8 cellular contexts compared by ENCODE assay signal in the genomic region with DNA sequence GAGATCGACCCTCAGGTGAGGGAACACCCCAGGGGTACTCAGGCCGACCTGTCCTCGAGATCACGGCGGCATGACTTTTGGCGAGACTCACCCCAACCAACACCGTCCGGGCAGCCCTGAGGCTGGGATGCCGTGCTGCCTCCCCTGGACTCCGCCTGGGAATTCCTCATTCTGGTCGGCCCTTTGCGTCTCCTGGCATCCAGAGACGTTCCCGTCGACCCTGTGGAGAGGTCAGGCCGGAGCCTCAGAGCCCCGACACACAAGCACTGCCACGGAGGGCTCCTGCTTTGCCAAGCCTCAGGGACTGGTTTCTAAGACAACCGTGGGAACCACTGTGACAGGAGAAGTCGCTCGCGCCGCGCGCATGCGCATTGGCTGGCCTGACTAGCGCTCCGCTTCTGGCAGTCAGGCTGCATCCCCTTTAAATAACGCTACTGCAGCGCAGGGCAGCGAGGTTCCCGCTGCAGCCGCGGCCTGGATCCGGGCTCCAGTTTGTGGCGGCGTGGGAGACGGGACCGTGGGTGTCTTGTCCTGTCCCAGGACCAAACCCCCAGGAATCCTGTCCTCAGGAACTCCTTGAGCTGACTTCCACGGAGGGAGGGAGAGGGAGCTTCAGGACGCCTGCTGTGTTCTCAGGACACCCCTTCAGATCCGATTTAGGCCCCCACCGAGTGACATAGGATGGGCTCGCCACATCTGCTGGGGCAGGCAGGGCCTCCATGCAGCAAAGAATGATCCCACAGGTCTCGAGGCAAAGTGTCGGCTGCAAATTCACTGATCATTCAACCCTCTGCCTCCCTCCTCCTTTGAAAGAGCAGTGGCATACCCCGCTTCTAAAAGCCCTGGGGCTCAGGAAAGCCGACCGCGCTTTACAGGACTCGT.
DNase-seq lines count a peak whose midpoint lies in the region; ATAC-seq and TF ChIP-seq lines count a peak whose summit lies in the region.

No MANE protein-coding gene starts in this region.

- CTCF ChIA-PET in activated CD4-positive, alpha-beta T cell treated with anti-CD3 and anti-CD28 coated beads for 36 hours (lab: Charles Lee): no interaction called here

- H3K4me3 Mint-ChIP-seq in activated CD4-positive, alpha-beta T cell treated with anti-CD3 and anti-CD28 coated beads for 36 hours: no peak overlapping the region

- H3K9me3 ChIP-seq in right lobe of liver: no peaks in the 10 kb centered on the region

- H3K27me3 ChIP-seq in right lobe of liver: no peaks in the 10 kb centered on the region

- no peak overlapping the region for H3K27ac ChIP-seq in right lobe of liver

- no peaks in the 10 kb centered on the region for H3K36me3 Mint-ChIP-seq in activated CD4-positive, alpha-beta T cell treated with anti-CD3 and anti-CD28 coated beads for 36 hours (ENCODE audit: low read depth)

- WGBS in right lobe of liver (ENCODE audit: insufficient coverage, low coverage, low lambda C conversion rate, missing lambda C conversion rate): 15% methylated on average over 12 of the region's 51 CpGs

- no peak overlapping the region for H3K4me3 ChIP-seq in right lobe of liver

- no peak for TF ChIP-seq CTCF in right lobe of liver (IDR thresholded peaks at IDR 0.05)

- ATAC-seq in GM19025 (IDR thresholded peaks at IDR 0.05; ENCODE audit: low read depth, unreplicated experiment) (peak; percentile 47), right lobe of liver (peak; percentile 52 to 79 (median 67)), HG02623 (IDR thresholded peaks at IDR 0.05; ENCODE audit: unreplicated experiment) (no peak), HG03571 (IDR thresholded peaks at IDR 0.05; ENCODE audit: unreplicated experiment) (no peak)
- ATAC-seq in activated CD4-positive, alpha-beta T cell treated with anti-CD3 and anti-CD28 coated beads for 36 hours: no peak

- TF ChIP-seq POLR2A in right lobe of liver (IDR thresholded peaks at IDR 0.05): no peak

- peaks cover 0 to 11% (median 0%) of the 10 kb centered on the region in 4 donors for H3K4me1 ChIP-seq in right lobe of liver

- H3K36me3 ChIP-seq in right lobe of liver: no peaks in the 10 kb centered on the region

- no peak overlapping the region for H3K27ac Mint-ChIP-seq in activated CD4-positive, alpha-beta T cell treated with anti-CD3 and anti-CD28 coated beads for 36 hours

- H3K9me3 Mint-ChIP-seq in activated CD4-positive, alpha-beta T cell treated with anti-CD3 and anti-CD28 coated beads for 36 hours (ENCODE audit: low read depth): no peaks in the 10 kb centered on the region

- intact Hi-C loops in activated CD4-positive, alpha-beta T cell treated with anti-CD3 and anti-CD28 coated beads for 36 hours (cut with DNase I, micrococcal nuclease): loop anchor here in 1 of 2 experiments (2.0 kb wide), 1 partner anchor 235 kb away; the partner anchor contains the start of gene NANP
- intact Hi-C loops in right lobe of liver (cut with DNase I): no loop called here

- POLR2A ChIA-PET in activated CD4-positive, alpha-beta T cell treated with anti-CD3 and anti-CD28 coated beads for 36 hours (lab: Charles Lee): no interaction called here

- H3K4me1 Mint-ChIP-seq in activated CD4-positive, alpha-beta T cell treated with anti-CD3 and anti-CD28 coated beads for 36 hours: peaks cover 43% of the 10 kb centered on the region

- peaks cover 71% of the 10 kb centered on the region for H3K27me3 Mint-ChIP-seq in activated CD4-positive, alpha-beta T cell treated with anti-CD3 and anti-CD28 coated beads for 36 hours

- peak; percentile 18 for DNase-seq in NCI-H146 treated with DMSO at 0.1 percent for 48 hours (lab: John Stamatoyannopoulos, UW; ENCODE audit: unreplicated experiment)
- DNase-seq in activated CD4-positive, alpha-beta T cell treated with anti-CD3 and anti-CD28 coated beads for 36 hours: peak; percentile 87
- DNase-seq in cerebellum (ENCODE audit: low spot score): peak; percentile 73
- peak; percentile 74 to 85 (median 74) for DNase-seq in right lobe of liver
- DNase-seq in stimulated activated CD4-positive, alpha-beta T cell treated with anti-CD3 and anti-CD28 coated beads, Interleukin-4, amount 100 ng/mL, for 48 hours (ENCODE audit: low read depth in 2 of 2): peak; percentile 60 to 76

Comparison
In these comparisons a context has a peak if more than half of its experiments do, and no peak if none do; other contexts are left out.
1. ATAC-seq: peak in GM19025 (single experiment) and right lobe of liver (4 of 4); none in activated CD4-positive, alpha-beta T cell treated with anti-CD3 and anti-CD28 coated beads for 36 hours (single experiment), HG02623 (single experiment) and HG03571 (single experiment).
2. DNase-seq: peak in every context shown above with its lines; median percentile 87 in activated CD4-positive, alpha-beta T cell treated with anti-CD3 and anti-CD28 coated beads for 36 hours; 74 in right lobe of liver; 73 in cerebellum; 68 in stimulated activated CD4-positive, alpha-beta T cell treated with anti-CD3 and anti-CD28 coated beads, Interleukin-4, amount 100 ng/mL, for 48 hours; 18 in NCI-H146 treated with DMSO at 0.1 percent for 48 hours.